In the genomic region with DNA sequence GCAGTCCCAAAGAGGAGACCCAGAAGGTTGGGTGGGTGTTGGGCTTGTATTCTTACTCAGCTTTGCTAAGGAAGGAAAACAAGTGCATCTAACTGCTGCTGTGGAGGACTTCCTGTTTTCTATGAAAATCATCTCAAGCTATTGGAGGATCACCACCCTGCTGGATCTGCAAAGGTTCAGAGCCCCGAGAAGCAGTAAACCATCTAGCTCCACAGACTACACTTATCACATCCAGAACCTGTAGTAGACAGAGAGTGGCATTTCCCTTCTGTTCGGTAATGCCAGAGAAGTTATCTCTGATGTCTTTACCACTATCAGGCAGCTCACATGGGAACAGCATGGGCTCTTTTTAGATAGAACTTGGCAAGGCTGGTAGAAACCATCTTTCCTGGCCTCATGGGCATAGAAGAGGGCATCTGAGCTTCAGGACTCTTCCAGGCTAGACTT, we compare ENCODE assay signal across 1 cellular context.
TF ChIP-seq lines count a peak whose summit lies in the region.

No MANE protein-coding gene starts in this region.

TF ChIP-seq in WTC11, 78 proteins besides CTCF, POLR2A, EP300 and RAD21 (continued from another document):
- TF ChIP-seq, protein P1, sequence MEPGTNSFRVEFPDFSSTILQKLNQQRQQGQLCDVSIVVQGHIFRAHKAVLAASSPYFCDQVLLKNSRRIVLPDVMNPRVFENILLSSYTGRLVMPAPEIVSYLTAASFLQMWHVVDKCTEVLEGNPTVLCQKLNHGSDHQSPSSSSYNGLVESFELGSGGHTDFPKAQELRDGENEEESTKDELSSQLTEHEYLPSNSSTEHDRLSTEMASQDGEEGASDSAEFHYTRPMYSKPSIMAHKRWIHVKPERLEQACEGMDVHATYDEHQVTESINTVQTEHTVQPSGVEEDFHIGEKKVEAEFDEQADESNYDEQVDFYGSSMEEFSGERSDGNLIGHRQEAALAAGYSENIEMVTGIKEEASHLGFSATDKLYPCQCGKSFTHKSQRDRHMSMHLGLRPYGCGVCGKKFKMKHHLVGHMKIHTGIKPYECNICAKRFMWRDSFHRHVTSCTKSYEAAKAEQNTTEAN (CRISPR knock-in tag; IDR thresholded peaks at IDR 0.05), result no peak
- TF ChIP-seq, protein P2, sequence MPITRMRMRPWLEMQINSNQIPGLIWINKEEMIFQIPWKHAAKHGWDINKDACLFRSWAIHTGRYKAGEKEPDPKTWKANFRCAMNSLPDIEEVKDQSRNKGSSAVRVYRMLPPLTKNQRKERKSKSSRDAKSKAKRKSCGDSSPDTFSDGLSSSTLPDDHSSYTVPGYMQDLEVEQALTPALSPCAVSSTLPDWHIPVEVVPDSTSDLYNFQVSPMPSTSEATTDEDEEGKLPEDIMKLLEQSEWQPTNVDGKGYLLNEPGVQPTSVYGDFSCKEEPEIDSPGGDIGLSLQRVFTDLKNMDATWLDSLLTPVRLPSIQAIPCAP (CRISPR knock-in tag; IDR thresholded peaks at IDR 0.05), result no peak
- TF ChIP-seq ZBTB21 (CRISPR knock-in tag; IDR thresholded peaks at IDR 0.05; ENCODE audit: borderline replicate concordance), result no peak
